ENCODE assay signal across 33 cellular contexts in genomic region chr3:78023257-78023656, GRCh38.
"Had no signal": no experiment of that assay in that cellular context is flagged by ENCODE, and none has a peak within 500 bp of the region (broad histone marks: within the 10 kb centered on the region; RNA-seq: fewer than 3 reads in every experiment).

No MANE protein-coding gene starts in this region.

- ATAC-seq: activated naive CD4-positive, alpha-beta T cell treated with anti-CD3 and anti-CD28 coated beads, Interleukin-2, amount 50 U/mL, for 72 hours; activated T-cell treated with anti-CD3 and anti-CD28 coated beads, Interleukin-2, amount 50 U/mL, for 72 hours; esophagus mucosa; T-helper 17 cell had no signal

- H3K9me3 Mint-ChIP-seq: dendritic cell treated with granulocyte-macrophage colony-stimulating factor and Interleukin-4, amounts not matched to agents 40 ng/mL and 50 ng/mL, for 4 days; endodermal cell had no signal

- DNase-seq: activated CD4-positive, alpha-beta memory T cell treated with anti-CD3 and anti-CD28 coated beads, Interleukin-2, amount 10 ng/mL, durations not matched to agents 7 days and 5 days; activated CD4-positive, alpha-beta T cell treated with anti-CD3 and anti-CD28 coated beads for 1 hour; activated CD4-positive, alpha-beta T cell treated with anti-CD3 and anti-CD28 coated beads for 4 hours; activated CD4-positive, alpha-beta T cell treated with anti-CD3 and anti-CD28 coated beads, Interleukin-2, amount 10 ng/mL, durations not matched to agents 7 days and 5 days; activated CD4-positive, alpha-beta T cell treated with anti-CD3 and anti-CD28 coated beads, Interleukin-2, amount 50 U/mL, for 4 hours; activated CD4-positive, CD25-positive, alpha-beta regulatory T cell; activated CD8-positive, alpha-beta memory T cell treated with anti-CD3 and anti-CD28 coated beads, Interleukin-2, amount 50 U/mL, for 48 hours; activated gamma-delta T cell; activated naive CD4-positive, alpha-beta T cell; activated naive CD4-positive, alpha-beta T cell treated with anti-CD3 and anti-CD28 coated beads, Interleukin-2, amount 10 ng/mL, durations not matched to agents 7 days and 5 days; activated naive CD8-positive, alpha-beta T cell treated with anti-CD3 and anti-CD28 coated beads, Interleukin-2, amount 10 ng/mL, durations not matched to agents 7 days and 5 days; activated T-cell treated with anti-CD3 and anti-CD28 coated beads for 4 hours; activated T-cell treated with anti-CD3 and anti-CD28 coated beads, Interleukin-2, amount 50 U/mL, for 24 hours; activated T-cell treated with anti-CD3 and anti-CD28 coated beads, Interleukin-2, amount 50 U/mL, for 72 hours; amniotic stem cell; anterior cingulate cortex; brain microvascular endothelial cell; dorsolateral prefrontal cortex; effector memory CD4-positive, alpha-beta T cell; endodermal cell; foreskin fibroblast; head of caudate nucleus; T-helper 17 cell; T1000 had no signal

- H3K36me3 ChIP-seq: brain microvascular endothelial cell had no signal

- H3K27ac Mint-ChIP-seq: activated CD4-positive, alpha-beta memory T cell treated with anti-CD3 and anti-CD28 coated beads, Interleukin-2, amount 10 ng/mL, durations not matched to agents 7 days and 5 days; activated CD4-positive, alpha-beta T cell treated with anti-CD3 and anti-CD28 coated beads, Interleukin-2, amount 10 ng/mL, durations not matched to agents 7 days and 5 days; activated naive CD4-positive, alpha-beta T cell treated with anti-CD3 and anti-CD28 coated beads, Interleukin-2, amount 10 ng/mL, durations not matched to agents 7 days and 5 days; activated naive CD4-positive, alpha-beta T cell treated with anti-CD3 and anti-CD28 coated beads, Interleukin-2, amount 50 U/mL, for 72 hours; activated naive CD8-positive, alpha-beta T cell treated with anti-CD3 and anti-CD28 coated beads, Interleukin-2, amount 10 ng/mL, durations not matched to agents 7 days and 5 days; activated T-cell treated with anti-CD3 and anti-CD28 coated beads, Interleukin-2, amount 50 U/mL, for 24 hours; activated T-cell treated with anti-CD3 and anti-CD28 coated beads, Interleukin-2, amount 50 U/mL, for 72 hours; dendritic cell treated with granulocyte-macrophage colony-stimulating factor and Interleukin-4, amounts not matched to agents 40 ng/mL and 50 ng/mL, for 4 days; endodermal cell; T-helper 17 cell; T-helper 2 cell treated with Interferon-gamma antibody and Interleukin-4, amounts not matched to agents 5 μg/mL and 100 μg/mL, for 36 hours had no signal

- H3K4me3 Mint-ChIP-seq: activated CD4-positive, alpha-beta memory T cell treated with anti-CD3 and anti-CD28 coated beads, Interleukin-2, amount 10 ng/mL, durations not matched to agents 7 days and 5 days; activated CD4-positive, alpha-beta T cell treated with anti-CD3 and anti-CD28 coated beads, Interleukin-2, amount 10 ng/mL, durations not matched to agents 7 days and 5 days; activated naive CD4-positive, alpha-beta T cell treated with anti-CD3 and anti-CD28 coated beads, Interleukin-2, amount 10 ng/mL, durations not matched to agents 7 days and 5 days; activated naive CD8-positive, alpha-beta T cell treated with anti-CD3 and anti-CD28 coated beads, Interleukin-2, amount 10 ng/mL, durations not matched to agents 7 days and 5 days; activated T-cell treated with anti-CD3 and anti-CD28 coated beads, Interleukin-2, amount 50 U/mL, for 24 hours; activated T-cell treated with anti-CD3 and anti-CD28 coated beads, Interleukin-2, amount 50 U/mL, for 72 hours; central memory CD8-positive, alpha-beta T cell; dendritic cell treated with granulocyte-macrophage colony-stimulating factor and Interleukin-4, amounts not matched to agents 40 ng/mL and 50 ng/mL, for 4 days; endodermal cell; T-helper 17 cell; T-helper 2 cell treated with Interferon-gamma antibody and Interleukin-4, amounts not matched to agents 5 μg/mL and 100 μg/mL, for 36 hours had no signal

- H3K27ac ChIP-seq: brain microvascular endothelial cell, coronary artery, dorsolateral prefrontal cortex had no signal

- H3K27me3 Mint-ChIP-seq: activated CD4-positive, alpha-beta memory T cell treated with anti-CD3 and anti-CD28 coated beads, Interleukin-2, amount 10 ng/mL, durations not matched to agents 7 days and 5 days; activated CD4-positive, alpha-beta T cell treated with anti-CD3 and anti-CD28 coated beads, Interleukin-2, amount 10 ng/mL, durations not matched to agents 7 days and 5 days; activated naive CD4-positive, alpha-beta T cell treated with anti-CD3 and anti-CD28 coated beads, Interleukin-2, amount 10 ng/mL, durations not matched to agents 7 days and 5 days; activated naive CD8-positive, alpha-beta T cell treated with anti-CD3 and anti-CD28 coated beads, Interleukin-2, amount 10 ng/mL, durations not matched to agents 7 days and 5 days; activated T-cell treated with anti-CD3 and anti-CD28 coated beads, Interleukin-2, amount 50 U/mL, for 24 hours; central memory CD8-positive, alpha-beta T cell; dendritic cell treated with granulocyte-macrophage colony-stimulating factor and Interleukin-4, amounts not matched to agents 40 ng/mL and 50 ng/mL, for 4 days; T-helper 17 cell had no signal

- FAIRE-seq: astrocyte, bronchial epithelial cell, frontal cortex had no signal

- H3K36me3 Mint-ChIP-seq: activated naive CD4-positive, alpha-beta T cell treated with anti-CD3 and anti-CD28 coated beads, Interleukin-2, amount 10 ng/mL, durations not matched to agents 7 days and 5 days; activated naive CD4-positive, alpha-beta T cell treated with anti-CD3 and anti-CD28 coated beads, Interleukin-2, amount 50 U/mL, for 72 hours; activated naive CD8-positive, alpha-beta T cell treated with anti-CD3 and anti-CD28 coated beads, Interleukin-2, amount 10 ng/mL, durations not matched to agents 7 days and 5 days had no signal

- H3K4me1 Mint-ChIP-seq: activated CD4-positive, alpha-beta memory T cell treated with anti-CD3 and anti-CD28 coated beads, Interleukin-2, amount 10 ng/mL, durations not matched to agents 7 days and 5 days; activated CD4-positive, alpha-beta T cell treated with anti-CD3 and anti-CD28 coated beads, Interleukin-2, amount 10 ng/mL, durations not matched to agents 7 days and 5 days; activated naive CD4-positive, alpha-beta T cell treated with anti-CD3 and anti-CD28 coated beads, Interleukin-2, amount 10 ng/mL, durations not matched to agents 7 days and 5 days; activated naive CD8-positive, alpha-beta T cell treated with anti-CD3 and anti-CD28 coated beads, Interleukin-2, amount 10 ng/mL, durations not matched to agents 7 days and 5 days; central memory CD8-positive, alpha-beta T cell; endodermal cell; T-helper 17 cell had no signal

- H3K4me3 ChIP-seq: coronary artery, dorsolateral prefrontal cortex had no signal

- H3K27me3 ChIP-seq: brain microvascular endothelial cell, dorsolateral prefrontal cortex had no signal
